In genomic region chr1:63277195-63278192, GRCh38 we compare ENCODE assay signal across 17 cellular contexts. TPM values are rescaled to one million over a fixed set of nuclear protein-coding genes. Genes with fewer than 3 reads are reported as not detected.
DNase-seq lines count a peak whose midpoint lies in the region; ATAC-seq and TF ChIP-seq lines count a peak whose summit lies in the region.
"Had no signal": no experiment of that assay in that cellular context is flagged by ENCODE, and none has a peak within 500 bp of the region (broad histone marks: within the 10 kb centered on the region; RNA-seq: fewer than 3 reads in every experiment).

No MANE protein-coding gene starts in this region.

- TF ChIP-seq CTCF in progenitor cell of endocrine pancreas (IDR thresholded peaks at IDR 0.05; ENCODE audit: unreplicated experiment) (no peak), mesothelial cell of epicardium (IDR thresholded peaks at IDR 0.05; ENCODE audit: unreplicated experiment) (no peak)

- H3K4me1 Mint-ChIP-seq in progenitor cell of endocrine pancreas (ENCODE audit: low read depth) (peaks cover 26% of the 10 kb centered on the region), mesothelial cell of epicardium (peaks cover 24% of the 10 kb centered on the region)

- H3K4me3 Mint-ChIP-seq in progenitor cell of endocrine pancreas (ENCODE audit: low read depth), result peak overlapping the region; percentile 39
- no peak overlapping the region for H3K4me3 Mint-ChIP-seq in mesothelial cell of epicardium

- peak; percentile 50 for DNase-seq in COLO829 (ENCODE audit: low spot score)
- peak; percentile 98 for DNase-seq in NCI-H82 (lab: John Stamatoyannopoulos, UW)
- DNase-seq in foreskin melanocyte, result peak; percentile 67
- DNase-seq in progenitor cell of endocrine pancreas (ENCODE audit: low spot score, unreplicated experiment), result no peak
- DNase-seq in NCI-H446 treated with DMSO at 0.1 percent for 48 hours (lab: John Stamatoyannopoulos, UW), result no peak
- no peak for DNase-seq in mesothelial cell of epicardium (ENCODE audit: low spot score in 2 of 2, unreplicated experiment in 2 of 2)
- no peak for DNase-seq in stimulated activated CD4-positive, alpha-beta T cell treated with anti-CD3 and anti-CD28 coated beads, Interleukin-2, amount 100 ng/mL, for 24 hours
- DNase-seq: Caco-2, DMS53, NCI-H146, NCI-H345, NCI-H748 treated with DMSO at 0.1 percent for 48 hours had no signal

- H3K27ac Mint-ChIP-seq in progenitor cell of endocrine pancreas (peak overlapping the region; percentile 22), mesothelial cell of epicardium (no peak overlapping the region)

- no peak for ATAC-seq in activated CD4-positive, CD25-positive, alpha-beta regulatory T cell treated with anti-CD3 and anti-CD28 coated beads, Interleukin-2, amount 50 U/mL, for 24 hours
- ATAC-seq: GM12878, Right ventricle myocardium inferior, SK-N-SH treated with all-trans-retinoic acid at 6 μM for 48 hours had no signal

- H3K9me3 Mint-ChIP-seq in progenitor cell of endocrine pancreas (ENCODE audit: low read depth), result no peaks in the 10 kb centered on the region
- H3K9me3 Mint-ChIP-seq in mesothelial cell of epicardium, result no peaks in the 10 kb centered on the region

- H3K27me3 Mint-ChIP-seq in progenitor cell of endocrine pancreas, result peaks cover 3% of the 10 kb centered on the region
- peaks cover 8% of the 10 kb centered on the region for H3K27me3 Mint-ChIP-seq in mesothelial cell of epicardium (ENCODE audit: low read depth)

- H3K36me3 Mint-ChIP-seq in progenitor cell of endocrine pancreas (ENCODE audit: insufficient read depth), result no peaks in the 10 kb centered on the region
- no peaks in the 10 kb centered on the region for H3K36me3 Mint-ChIP-seq in mesothelial cell of epicardium

RNA-seq across cellular contexts. Expression of gene FOXD3, which starts 44.9 kb away (rescaled TPM):
- total RNA-seq in progenitor cell of endocrine pancreas, result not detected in 2 replicates
- total RNA-seq in mesothelial cell of epicardium, result not detected in 3 replicates
- total RNA-seq: A172, Caco-2, GM12878 had no signal

Comparison
In these comparisons a context has a peak if more than half of its experiments do, and no peak if none do; other contexts are left out.
1. DNase-seq: peak in COLO829 (single experiment), NCI-H82 (single experiment) and foreskin melanocyte (single experiment); none in progenitor cell of endocrine pancreas (single experiment), NCI-H446 treated with DMSO at 0.1 percent for 48 hours (single experiment), mesothelial cell of epicardium (0 of 2) and stimulated activated CD4-positive, alpha-beta T cell treated with anti-CD3 and anti-CD28 coated beads, Interleukin-2, amount 100 ng/mL, for 24 hours (0 of 2).